1 cellular context compared by ENCODE assay signal in the genomic region with DNA sequence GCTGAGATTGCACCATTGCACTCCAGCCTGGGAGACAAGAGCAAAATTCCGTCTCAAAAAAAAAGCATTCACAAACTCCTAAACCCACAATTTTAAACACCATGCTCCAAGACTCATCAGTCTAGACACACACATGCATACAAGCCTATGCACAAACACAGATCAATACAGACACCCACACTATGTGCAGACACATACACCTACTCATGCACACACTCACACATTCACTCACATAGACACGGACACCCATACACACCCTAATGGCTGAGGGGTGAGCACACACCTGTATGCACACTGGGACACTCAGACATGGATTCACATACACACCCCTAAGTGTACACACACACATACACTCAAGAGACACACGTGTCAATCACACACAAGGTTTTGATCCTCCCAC.
A peak's percentile ranks its signal among the peaks of the same experiment; 100 is the strongest.
TF ChIP-seq lines count a peak whose summit lies in the region.

No MANE protein-coding gene starts in this region.

TF ChIP-seq in K562, 482 proteins besides CTCF, POLR2A, EP300 and RAD21:
- TF ChIP-seq U2AF2 (optimal IDR thresholded peaks at IDR 0.05; ENCODE audit: low read depth, low read length) (no peak), MCM7 (IDR thresholded peaks at IDR 0.05) (no peak), POLR2H (tag; IDR thresholded peaks at IDR 0.05; ENCODE audit: low read depth) (no peak)
- TF ChIP-seq, protein P1, sequence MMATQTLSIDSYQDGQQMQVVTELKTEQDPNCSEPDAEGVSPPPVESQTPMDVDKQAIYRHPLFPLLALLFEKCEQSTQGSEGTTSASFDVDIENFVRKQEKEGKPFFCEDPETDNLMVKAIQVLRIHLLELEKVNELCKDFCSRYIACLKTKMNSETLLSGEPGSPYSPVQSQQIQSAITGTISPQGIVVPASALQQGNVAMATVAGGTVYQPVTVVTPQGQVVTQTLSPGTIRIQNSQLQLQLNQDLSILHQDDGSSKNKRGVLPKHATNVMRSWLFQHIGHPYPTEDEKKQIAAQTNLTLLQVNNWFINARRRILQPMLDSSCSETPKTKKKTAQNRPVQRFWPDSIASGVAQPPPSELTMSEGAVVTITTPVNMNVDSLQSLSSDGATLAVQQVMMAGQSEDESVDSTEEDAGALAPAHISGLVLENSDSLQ (IDR thresholded peaks at IDR 0.05) = peak; percentile 23; the same call in 1 of the 2 replicates
- TF ChIP-seq, protein P2, sequence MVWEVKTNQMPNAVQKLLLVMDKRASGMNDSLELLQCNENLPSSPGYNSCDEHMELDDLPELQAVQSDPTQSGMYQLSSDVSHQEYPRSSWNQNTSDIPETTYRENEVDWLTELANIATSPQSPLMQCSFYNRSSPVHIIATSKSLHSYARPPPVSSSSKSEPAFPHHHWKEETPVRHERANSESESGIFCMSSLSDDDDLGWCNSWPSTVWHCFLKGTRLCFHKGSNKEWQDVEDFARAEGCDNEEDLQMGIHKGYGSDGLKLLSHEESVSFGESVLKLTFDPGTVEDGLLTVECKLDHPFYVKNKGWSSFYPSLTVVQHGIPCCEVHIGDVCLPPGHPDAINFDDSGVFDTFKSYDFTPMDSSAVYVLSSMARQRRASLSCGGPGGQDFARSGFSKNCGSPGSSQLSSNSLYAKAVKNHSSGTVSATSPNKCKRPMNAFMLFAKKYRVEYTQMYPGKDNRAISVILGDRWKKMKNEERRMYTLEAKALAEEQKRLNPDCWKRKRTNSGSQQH (CRISPR knock-in tag; IDR thresholded peaks at IDR 0.05) = no peak
- TF ChIP-seq, protein P3, sequence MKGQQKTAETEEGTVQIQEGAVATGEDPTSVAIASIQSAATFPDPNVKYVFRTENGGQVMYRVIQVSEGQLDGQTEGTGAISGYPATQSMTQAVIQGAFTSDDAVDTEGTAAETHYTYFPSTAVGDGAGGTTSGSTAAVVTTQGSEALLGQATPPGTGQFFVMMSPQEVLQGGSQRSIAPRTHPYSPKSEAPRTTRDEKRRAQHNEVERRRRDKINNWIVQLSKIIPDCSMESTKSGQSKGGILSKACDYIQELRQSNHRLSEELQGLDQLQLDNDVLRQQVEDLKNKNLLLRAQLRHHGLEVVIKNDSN (CRISPR knock-in tag; IDR thresholded peaks at IDR 0.05) = no peak
